In genomic region chrX:118484216-118484903, GRCh38 we compare ENCODE assay signal across 22 cellular contexts.
"Had no signal": no experiment of that assay in that cellular context is flagged by ENCODE, and none has a peak within 500 bp of the region (broad histone marks: within the 10 kb centered on the region; RNA-seq: fewer than 3 reads in every experiment).

No MANE protein-coding gene starts in this region.

- H3K4me3 Mint-ChIP-seq: activated B cell treated with CpG ODN at 0.5 μM for 24 hours; activated CD4-positive, alpha-beta memory T cell treated with anti-CD3 and anti-CD28 coated beads for 36 hours; activated naive CD8-positive, alpha-beta T cell; activated T-helper 1 cell treated with anti-CD3 and anti-CD28 coated beads, Interleukin-12 subunit alpha, Interleukin-12 subunit beta, Interleukin-2, Interleukin-4 antibody, amounts not matched to agents 30 ng/mL and 10 ng/mL and 1 ng/mL, durations not matched to agents 14 hours and 24 hours and 36 hours; nephron had no signal

- H3K27me3 ChIP-seq: tibial nerve, vagina had no signal

- H3K36me3 Mint-ChIP-seq: activated CD4-positive, alpha-beta memory T cell treated with anti-CD3 and anti-CD28 coated beads for 36 hours; activated naive CD8-positive, alpha-beta T cell had no signal

- H3K4me1 ChIP-seq: tibial nerve, vagina had no signal

- H3K36me3 ChIP-seq: tibial nerve, vagina had no signal

- DNase-seq: activated B cell treated with CpG ODN at 0.5 μM for 24 hours; activated CD4-positive, alpha-beta memory T cell treated with anti-CD3 and anti-CD28 coated beads for 36 hours; activated CD4-positive, alpha-beta T cell treated with anti-CD3 and anti-CD28 coated beads for 4 hours; activated gamma-delta T cell treated with Interleukin-2 at 50 U/mL for 16 hours; activated T-cell treated with anti-CD3 and anti-CD28 coated beads for 4 hours; dorsolateral prefrontal cortex; erythroblast; midbrain; posterior cingulate gyrus; retina; stimulated activated CD4-positive, alpha-beta T cell treated with anti-CD3 and anti-CD28 coated beads, Interleukin-1b, Interleukin-23, amount 100 ng/mL, for 48 hours; stimulated activated CD8-positive, alpha-beta memory T cell treated with anti-CD3 and anti-CD28 coated beads, Interleukin-4, amount 100 ng/mL, for 48 hours; stimulated activated naive CD4-positive, alpha-beta T cell; substantia nigra; T-helper 9 cell had no signal

- H3K4me1 Mint-ChIP-seq: activated B cell treated with CpG ODN at 0.5 μM for 24 hours had no signal

- FAIRE-seq: frontal cortex, keratinocyte had no signal

- H3K9me3 ChIP-seq: tibial nerve, vagina had no signal

- H3K27ac ChIP-seq: dorsolateral prefrontal cortex, tibial nerve, vagina had no signal

- H3K4me3 ChIP-seq: dorsolateral prefrontal cortex, tibial nerve, vagina had no signal

- H3K27me3 Mint-ChIP-seq: activated B cell treated with CpG ODN at 0.5 μM for 24 hours; activated CD4-positive, alpha-beta memory T cell treated with anti-CD3 and anti-CD28 coated beads for 36 hours; activated naive CD8-positive, alpha-beta T cell had no signal

- H3K27ac Mint-ChIP-seq: activated B cell treated with CpG ODN at 0.5 μM for 24 hours; activated CD4-positive, alpha-beta memory T cell treated with anti-CD3 and anti-CD28 coated beads for 36 hours; activated naive CD8-positive, alpha-beta T cell; activated T-helper 1 cell treated with anti-CD3 and anti-CD28 coated beads, Interleukin-12 subunit alpha, Interleukin-12 subunit beta, Interleukin-2, Interleukin-4 antibody, amounts not matched to agents 30 ng/mL and 10 ng/mL and 1 ng/mL, durations not matched to agents 14 hours and 24 hours and 36 hours; nephron had no signal

- H3K9me3 Mint-ChIP-seq: activated B cell treated with CpG ODN at 0.5 μM for 24 hours; activated CD4-positive, alpha-beta memory T cell treated with anti-CD3 and anti-CD28 coated beads for 36 hours; activated T-helper 1 cell treated with anti-CD3 and anti-CD28 coated beads, Interleukin-12 subunit alpha, Interleukin-12 subunit beta, Interleukin-2, Interleukin-4 antibody, amounts not matched to agents 30 ng/mL and 10 ng/mL and 1 ng/mL, durations not matched to agents 14 hours and 24 hours and 36 hours; nephron had no signal
